9 cellular contexts compared by ENCODE assay signal in the genomic region with DNA sequence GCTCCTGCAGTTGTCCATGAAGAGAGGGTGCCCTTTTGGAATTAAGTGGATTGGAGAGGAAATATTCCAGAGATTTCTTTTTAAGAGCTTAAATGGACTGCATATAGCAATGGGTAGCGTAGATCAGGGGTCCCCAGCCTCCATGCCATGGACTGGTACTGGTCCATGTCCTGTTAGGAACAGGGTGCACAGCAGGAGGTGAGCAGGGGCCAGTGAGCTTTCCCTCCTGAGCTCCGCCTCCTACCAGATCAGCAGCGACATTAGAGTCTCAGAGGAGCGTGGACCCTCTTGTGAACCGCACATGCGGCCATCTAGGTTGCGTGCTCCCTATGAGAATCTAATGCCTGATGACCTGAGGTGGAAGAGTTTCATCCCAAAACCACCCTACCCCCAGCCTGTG. TPM values are rescaled to one million over a fixed set of nuclear protein-coding genes. Genes with fewer than 3 reads are reported as not detected.
"Had no signal": no experiment of that assay in that cellular context is flagged by ENCODE, and none has a peak within 500 bp of the region (broad histone marks: within the 10 kb centered on the region; RNA-seq: fewer than 3 reads in every experiment).

No MANE protein-coding gene starts in this region.

- H3K9me3 ChIP-seq: HAP-1 had no signal

- ATAC-seq: HCT116, HepG2 had no signal

- H3K4me3 Mint-ChIP-seq: HFFc6 had no signal

- H3K4me3 ChIP-seq: HAP-1, K562 had no signal

- H3K4me1 ChIP-seq: HAP-1 had no signal

- DNase-seq: GOT3, H7, HFFc6 had no signal

- H3K27ac Mint-ChIP-seq: HFFc6 had no signal

- H3K36me3 ChIP-seq: HAP-1 had no signal

- H3K27ac ChIP-seq: HL-60 had no signal

RNA-seq across cellular contexts. Expression of gene KIF25, which starts 12.3 kb away (rescaled TPM):
- total RNA-seq: HepG2, HFFc6, HT1080 had no signal
- polyA plus RNA-seq: HepG2 had no signal
